Comparison of ENCODE assay signal across 10 cellular contexts in the genomic region with DNA sequence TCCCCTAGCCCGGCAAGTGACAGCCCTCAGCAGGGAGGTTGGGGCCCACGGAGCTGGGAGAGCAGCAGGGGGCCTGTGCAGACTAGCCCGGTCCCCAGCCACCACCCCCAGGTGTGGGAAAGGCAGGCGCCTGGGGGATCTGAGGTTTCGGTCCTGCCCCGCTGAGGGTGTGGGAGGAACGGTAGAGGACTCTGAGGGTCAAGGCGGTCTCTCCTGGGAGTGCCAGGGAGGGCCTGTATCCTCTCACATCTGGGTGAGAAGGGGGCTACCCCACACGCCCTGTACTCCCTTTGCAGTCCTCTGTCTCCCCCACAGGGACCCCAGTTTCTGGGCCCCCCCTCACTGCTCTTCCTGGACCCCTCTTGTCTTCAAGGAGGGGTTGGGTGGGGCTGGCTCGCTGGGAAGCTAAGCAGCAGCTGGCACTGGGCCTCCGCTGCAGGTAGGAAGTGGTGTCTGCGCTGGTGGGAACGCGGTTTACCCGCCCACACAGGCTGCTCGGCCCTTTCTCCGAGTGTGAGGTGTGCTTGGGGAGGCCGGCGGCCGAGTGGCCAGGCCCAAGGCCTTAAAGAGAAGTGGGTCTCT. TPM values are rescaled to one million over a fixed set of nuclear protein-coding genes. Genes with fewer than 3 reads are reported as not detected.
DNase-seq lines count a peak whose midpoint lies in the region; ATAC-seq and TF ChIP-seq lines count a peak whose summit lies in the region.
"Had no signal": no experiment of that assay in that cellular context is flagged by ENCODE, and none has a peak within 500 bp of the region (broad histone marks: within the 10 kb centered on the region; RNA-seq: fewer than 3 reads in every experiment).

No MANE protein-coding gene starts in this region.

- H3K27me3 ChIP-seq in esophagus (ENCODE audit: control insufficient read depth in 1 of 2, insufficient read depth in 2 of 2, low read length in 2 of 2) (no peaks in the 10 kb centered on the region), thymus (ENCODE audit: control insufficient read depth, insufficient read depth) (no peaks in the 10 kb centered on the region)

- POLR2A ChIA-PET in activated CD4-positive, alpha-beta T cell treated with anti-CD3 and anti-CD28 coated beads for 36 hours (lab: Charles Lee), result interaction anchor here (0.6 to 9.6 kb wide), 9 partner anchors 10 to 96 kb away, joined by 3 to 94 read pairs (median 4); a partner anchor contains a TSS
- POLR2A ChIA-PET in activated CD8-positive, alpha-beta T cell treated with anti-CD3 and anti-CD28 coated beads for 36 hours (lab: Charles Lee), result interaction anchor here (0.8 to 11.5 kb wide), 7 partner anchors 10 to 435 kb away, joined by 3 to 227 read pairs (median 5); a partner anchor contains a TSS

- H3K27ac Mint-ChIP-seq in activated CD4-positive, alpha-beta T cell treated with anti-CD3 and anti-CD28 coated beads for 36 hours, result peak overlapping the region; percentile 100
- peak overlapping the region; percentile 100 for H3K27ac Mint-ChIP-seq in activated CD8-positive, alpha-beta T cell treated with anti-CD3 and anti-CD28 coated beads for 36 hours

- H3K36me3 ChIP-seq in esophagus (ENCODE audit: control insufficient read depth in 2 of 2, insufficient read depth in 2 of 2, low read length in 1 of 2) (no peaks in the 10 kb centered on the region), thymus (ENCODE audit: control insufficient read depth, insufficient read depth) (no peaks in the 10 kb centered on the region)
- H3K36me3 ChIP-seq: thoracic aorta had no signal

- H3K9me3 Mint-ChIP-seq in activated CD4-positive, alpha-beta T cell treated with anti-CD3 and anti-CD28 coated beads for 36 hours (ENCODE audit: low read depth), result peaks cover 4% of the 10 kb centered on the region
- H3K9me3 Mint-ChIP-seq in activated CD8-positive, alpha-beta T cell treated with anti-CD3 and anti-CD28 coated beads for 36 hours, result no peaks in the 10 kb centered on the region

- peaks cover 72% of the 10 kb centered on the region for H3K4me1 Mint-ChIP-seq in activated CD4-positive, alpha-beta T cell treated with anti-CD3 and anti-CD28 coated beads for 36 hours
- peaks cover 87% of the 10 kb centered on the region for H3K4me1 Mint-ChIP-seq in activated CD8-positive, alpha-beta T cell treated with anti-CD3 and anti-CD28 coated beads for 36 hours (ENCODE audit: low read depth)

- CTCF ChIA-PET in activated CD4-positive, alpha-beta T cell treated with anti-CD3 and anti-CD28 coated beads for 36 hours (lab: Charles Lee), result interaction anchor here (1.1 to 4.5 kb wide), 5 partner anchors 9 to 33 kb away, joined by 3 to 23 read pairs (median 6); a partner anchor contains a TSS
- CTCF ChIA-PET in activated CD8-positive, alpha-beta T cell treated with anti-CD3 and anti-CD28 coated beads for 36 hours (lab: Charles Lee), result interaction anchor here (0.9 to 8.4 kb wide), 8 partner anchors 9 to 153 kb away, joined by 3 to 68 read pairs (median 5); a partner anchor contains a TSS

- H3K4me3 Mint-ChIP-seq in activated CD4-positive, alpha-beta T cell treated with anti-CD3 and anti-CD28 coated beads for 36 hours, result peak overlapping the region; percentile 80
- H3K4me3 Mint-ChIP-seq in activated CD8-positive, alpha-beta T cell treated with anti-CD3 and anti-CD28 coated beads for 36 hours, result peak overlapping the region; percentile 78

- H3K4me3 ChIP-seq in esophagus (ENCODE audit: low read depth in 1 of 2, low read length in 2 of 2) (no peak overlapping the region), thymus (ENCODE audit: low read length) (peak overlapping the region; percentile 44)
- H3K4me3 ChIP-seq: thoracic aorta had no signal

- WGBS in esophagus, 2 donors, result 41% methylated on average over 20 of the region's 20 CpGs
- 5% methylated on average over 20 of the region's 20 CpGs for WGBS in thymus

- no peak for ATAC-seq in activated CD4-positive, alpha-beta T cell treated with anti-CD3 and anti-CD28 coated beads for 36 hours
- no peak for ATAC-seq in activated CD8-positive, alpha-beta T cell treated with anti-CD3 and anti-CD28 coated beads for 36 hours

- DNase-seq in activated CD4-positive, alpha-beta T cell treated with anti-CD3 and anti-CD28 coated beads for 36 hours, result peak; percentile 83
- DNase-seq in activated CD4-positive, alpha-beta T cell treated with anti-CD3 and anti-CD28 coated beads for 1 hour, result no peak
- DNase-seq in activated CD8-positive, alpha-beta T cell treated with anti-CD3 and anti-CD28 coated beads for 36 hours, result peak; percentile 83
- DNase-seq in NCI-H510A (lab: John Stamatoyannopoulos, UW) (no peak), NCI-H2171 (lab: John Stamatoyannopoulos, UW) (no peak), glomerular visceral epithelial cell (ENCODE audit: extremely low spot score) (no peak)
- DNase-seq: NCI-H187 had no signal

- H3K27me3 Mint-ChIP-seq in activated CD4-positive, alpha-beta T cell treated with anti-CD3 and anti-CD28 coated beads for 36 hours, result no peaks in the 10 kb centered on the region
- no peaks in the 10 kb centered on the region for H3K27me3 Mint-ChIP-seq in activated CD8-positive, alpha-beta T cell treated with anti-CD3 and anti-CD28 coated beads for 36 hours

- H3K9me3 ChIP-seq in esophagus (ENCODE audit: control insufficient read depth in 2 of 2, insufficient read depth in 1 of 2, low read depth in 1 of 2, low read length in 1 of 2) (no peaks in the 10 kb centered on the region), thymus (ENCODE audit: control insufficient read depth) (no peaks in the 10 kb centered on the region)
- H3K9me3 ChIP-seq: thoracic aorta had no signal

- peaks cover 5 to 29% of the 10 kb centered on the region in 2 donors for H3K4me1 ChIP-seq in esophagus (ENCODE audit: control insufficient read depth in 2 of 2, insufficient read depth in 2 of 2, low read length in 1 of 2)
- H3K4me1 ChIP-seq in thymus (ENCODE audit: control insufficient read depth, insufficient read depth, low read length), result peaks cover 75% of the 10 kb centered on the region

- H3K27ac ChIP-seq in esophagus (ENCODE audit: low read depth in 2 of 2, low read length in 1 of 2), result peak overlapping the region; percentile 3 to 14
- H3K27ac ChIP-seq in thymus (ENCODE audit: low read depth), result peak overlapping the region; percentile 89
- H3K27ac ChIP-seq: thoracic aorta had no signal

- intact Hi-C loops in activated CD4-positive, alpha-beta T cell treated with anti-CD3 and anti-CD28 coated beads for 36 hours (cut with DNase I, micrococcal nuclease), result loop anchor here in 1 of 2 experiments (1.0 kb wide), 1 partner anchor 19 kb away; no protein-coding TSS in a partner anchor
- intact Hi-C loops in activated CD8-positive, alpha-beta T cell treated with anti-CD3 and anti-CD28 coated beads for 36 hours (cut with micrococcal nuclease), result no loop called here

- TF ChIP-seq CTCF in activated CD8-positive, alpha-beta T cell treated with anti-CD3 and anti-CD28 coated beads for 36 hours (IDR thresholded peaks at IDR 0.05), result no peak

- peaks cover 8% of the 10 kb centered on the region for H3K36me3 Mint-ChIP-seq in activated CD4-positive, alpha-beta T cell treated with anti-CD3 and anti-CD28 coated beads for 36 hours (ENCODE audit: low read depth)
- H3K36me3 Mint-ChIP-seq in activated CD8-positive, alpha-beta T cell treated with anti-CD3 and anti-CD28 coated beads for 36 hours (ENCODE audit: low read depth), result no peaks in the 10 kb centered on the region

RNA-seq across cellular contexts. Expression of a gene that starts 15.4 kb away (rescaled TPM):
- total RNA-seq in activated CD4-positive, alpha-beta T cell treated with anti-CD3 and anti-CD28 coated beads for 36 hours, result 100 to 1,000 TPM; 614 to 725 TPM
- total RNA-seq in activated CD8-positive, alpha-beta T cell treated with anti-CD3 and anti-CD28 coated beads for 36 hours, result 100 to 1,000 TPM; 289 to 292 TPM
- polyA plus RNA-seq in esophagus (1 to 10 TPM; 2.6 to 3.1 TPM), thymus (153 TPM)

RNA-seq across cellular contexts. Expression of a gene that starts 28.5 kb away (rescaled TPM):
- total RNA-seq in activated CD4-positive, alpha-beta T cell treated with anti-CD3 and anti-CD28 coated beads for 36 hours, result 100 to 1,000 TPM; 118 to 182 TPM
- total RNA-seq in activated CD8-positive, alpha-beta T cell treated with anti-CD3 and anti-CD28 coated beads for 36 hours, result 10 to 100 TPM; 90.6 to 97.0 TPM
- polyA plus RNA-seq in esophagus (10 to 100 TPM; 63.7 to 79.6 TPM), thymus (113 TPM)

RNA-seq across cellular contexts. Expression of a gene that starts 31.6 kb away (rescaled TPM):
- total RNA-seq in activated CD4-positive, alpha-beta T cell treated with anti-CD3 and anti-CD28 coated beads for 36 hours, result 10 to 100 TPM in 1 of 2 experiments, 1 to 10 TPM in 1; 9.0 to 10.9 TPM
- total RNA-seq in activated CD8-positive, alpha-beta T cell treated with anti-CD3 and anti-CD28 coated beads for 36 hours, result under 1 TPM; 0.45 to 0.50 TPM
- 10 to 100 TPM in 1 of 2 donors, 1 to 10 TPM in 1; 2.2 to 10.8 TPM for polyA plus RNA-seq in esophagus
- 11.7 TPM for polyA plus RNA-seq in thymus

RNA-seq across cellular contexts. Expression of a gene that starts 57.0 kb away (rescaled TPM):
- total RNA-seq in activated CD4-positive, alpha-beta T cell treated with anti-CD3 and anti-CD28 coated beads for 36 hours, result not detected
- total RNA-seq in activated CD8-positive, alpha-beta T cell treated with anti-CD3 and anti-CD28 coated beads for 36 hours, result not detected
- under 1 TPM in 1 of 2 donors, not detected in 1; 0.01 TPM for polyA plus RNA-seq in esophagus
- polyA plus RNA-seq in thymus, result 0.02 TPM
- total RNA-seq: thoracic aorta had no signal

Comparison
In these comparisons a context has a peak if more than half of its experiments do, and no peak if none do; other contexts are left out.
1. DNase-seq: peak in activated CD4-positive, alpha-beta T cell treated with anti-CD3 and anti-CD28 coated beads for 36 hours (single experiment) and activated CD8-positive, alpha-beta T cell treated with anti-CD3 and anti-CD28 coated beads for 36 hours (single experiment); none in activated CD4-positive, alpha-beta T cell treated with anti-CD3 and anti-CD28 coated beads for 1 hour (single experiment), NCI-H510A (single experiment), NCI-H2171 (single experiment) and glomerular visceral epithelial cell (single experiment).
2. RNA of a gene that starts 31.6 kb away (total RNA-seq): 9.0 to 10.9 TPM in activated CD4-positive, alpha-beta T cell treated with anti-CD3 and anti-CD28 coated beads for 36 hours; 0.45 to 0.50 TPM in activated CD8-positive, alpha-beta T cell treated with anti-CD3 and anti-CD28 coated beads for 36 hours; every median in the first group is over 4 times any median in the second.